Comparison of ENCODE assay signal across 7 cellular contexts in genomic region chr16:12213180-12213579, GRCh38.
"Had no signal": no experiment of that assay in that cellular context is flagged by ENCODE, and none has a peak within 500 bp of the region (broad histone marks: within the 10 kb centered on the region; RNA-seq: fewer than 3 reads in every experiment).

No MANE protein-coding gene starts in this region.

- DNase-seq: H9, HCEC 1CT, HFFc6, KBM-7 had no signal

- ATAC-seq: GM23338 had no signal

- H3K4me3 Mint-ChIP-seq: GM23338, H9, HFFc6, IgD-negative memory B cell had no signal

- H3K9me3 Mint-ChIP-seq: GM23338, H9, HFFc6 had no signal

- H3K27ac ChIP-seq: HL-60 had no signal

- H2AFZ ChIP-seq: GM23338 had no signal

- H3K27ac Mint-ChIP-seq: H9, HFFc6 had no signal

- H3K27me3 Mint-ChIP-seq: IgD-negative memory B cell had no signal

- H3K4me3 ChIP-seq: GM23338 had no signal
